Comparison of ENCODE assay signal across 8 cellular contexts in genomic region chr2:28391564-28392296, GRCh38. TPM values are rescaled to one million over a fixed set of nuclear protein-coding genes. Genes with fewer than 3 reads are reported as not detected.
DNase-seq lines count a peak whose midpoint lies in the region; ATAC-seq and TF ChIP-seq lines count a peak whose summit lies in the region.

No MANE protein-coding gene starts in this region.

- peak overlapping the region; percentile 99 for H3K4me2 ChIP-seq in PC-9

- peak; percentile 78 for DNase-seq in Calu3
- DNase-seq in HL-60 (ENCODE audit: low read depth in 1 of 2, low spot score in 1 of 2): peak; percentile 67 to 86
- peak; percentile 84 to 90 for DNase-seq in PC-9
- DNase-seq in activated T-helper 1 cell treated with anti-CD3 and anti-CD28 coated beads, Interleukin-12 subunit alpha, Interleukin-12 subunit beta, Interleukin-2, Interleukin-4 antibody, amounts not matched to agents 30 ng/mL and 10 ng/mL and 1 ng/mL, durations not matched to agents 14 hours and 24 hours and 36 hours (ENCODE audit: low spot score): peak; percentile 52
- peak; percentile 90 for DNase-seq in fibroblast of peridontal ligament (ENCODE audit: extremely low read depth)
- peak; percentile 78 for DNase-seq in natural killer cell treated with Interleukin-12 subunit alpha and Interleukin-12 subunit beta and Interleukin-15 and Interleukin-18, amount 100 ng/mL, for 72 hours (ENCODE audit: low spot score)
- DNase-seq in thyroid gland: peak; percentile 86 to 87

- intact Hi-C loops in Calu3 (cut with micrococcal nuclease; ENCODE audit: unreplicated experiment) (loop anchor here (5.0 to 10.0 kb wide), 4 partner anchors 159 to 587 kb away; no protein-coding TSS in a partner anchor), PC-9 (cut with micrococcal nuclease; ENCODE audit: unreplicated experiment) (loop anchor here (1.0 to 10.0 kb wide), 11 partner anchors 17 to 669 kb away; no protein-coding TSS in a partner anchor), thyroid gland (cut with DNase I) (loop anchor here (10.0 kb wide), 2 partner anchors 497 to 627 kb away; partner anchors contain the start of genes BABAM2 and RBKS)
- intact Hi-C loops in activated T-helper 1 cell treated with anti-CD3 and anti-CD28 coated beads, Interleukin-12 subunit alpha, Interleukin-12 subunit beta, Interleukin-2, Interleukin-4 antibody, amounts not matched to agents 30 ng/mL and 10 ng/mL and 1 ng/mL, durations not matched to agents 14 hours and 24 hours and 36 hours (cut with micrococcal nuclease): loop anchor here (1.0 to 10.0 kb wide), 11 partner anchors 18 to 688 kb away; partner anchors contain the start of genes MRPL33 and WDR43

- peaks cover 73% of the 10 kb centered on the region for H3F3A ChIP-seq in PC-9 (ENCODE audit: insufficient read depth, low read depth)

- peak overlapping the region; percentile 70 for H2AFZ ChIP-seq in PC-9

- H3K27ac Mint-ChIP-seq in Calu3 (ENCODE audit: unreplicated experiment): peak overlapping the region; percentile 65
- peak overlapping the region; percentile 94 for H3K27ac Mint-ChIP-seq in activated T-helper 1 cell treated with anti-CD3 and anti-CD28 coated beads, Interleukin-12 subunit alpha, Interleukin-12 subunit beta, Interleukin-2, Interleukin-4 antibody, amounts not matched to agents 30 ng/mL and 10 ng/mL and 1 ng/mL, durations not matched to agents 14 hours and 24 hours and 36 hours
- peak overlapping the region in 1 of 2 donors; percentile 84 for H3K27ac Mint-ChIP-seq in natural killer cell treated with Interleukin-12 subunit alpha and Interleukin-12 subunit beta and Interleukin-15 and Interleukin-18, amount 100 ng/mL, for 72 hours

- peak in 1 of 2 donors; percentile 33 for TF ChIP-seq POLR2A in thyroid gland (IDR thresholded peaks at IDR 0.05)

- H3K4me1 ChIP-seq in PC-9 (replicated peaks; ENCODE audit: insufficient read depth): peaks cover 37% of the 10 kb centered on the region
- H3K4me1 ChIP-seq in thyroid gland: peaks cover 8 to 23% of the 10 kb centered on the region in 2 donors

- peak overlapping the region; percentile 57 for H3K4me3 ChIP-seq in HL-60 (replicated peaks; ENCODE audit: insufficient read depth, low read length)
- H3K4me3 ChIP-seq in PC-9: peak overlapping the region; percentile 88
- peak overlapping the region in 2 of 3 donors; percentile 69 to 91 for H3K4me3 ChIP-seq in thyroid gland (replicated peaks in 1 of 3)

- H3K36me3 ChIP-seq in PC-9 (ENCODE audit: low read depth): 0 out of 2 replicates have a peak, but pooled peaks cover 19% of the 10 kb centered on the region
- no peaks in the 10 kb centered on the region for H3K36me3 ChIP-seq in thyroid gland

- no peak overlapping the region for H3K4me3 Mint-ChIP-seq in Calu3 (ENCODE audit: low read depth, unreplicated experiment)
- H3K4me3 Mint-ChIP-seq in activated T-helper 1 cell treated with anti-CD3 and anti-CD28 coated beads, Interleukin-12 subunit alpha, Interleukin-12 subunit beta, Interleukin-2, Interleukin-4 antibody, amounts not matched to agents 30 ng/mL and 10 ng/mL and 1 ng/mL, durations not matched to agents 14 hours and 24 hours and 36 hours: peak overlapping the region; percentile 87
- H3K4me3 Mint-ChIP-seq in natural killer cell treated with Interleukin-12 subunit alpha and Interleukin-12 subunit beta and Interleukin-15 and Interleukin-18, amount 100 ng/mL, for 72 hours: peak overlapping the region; percentile 91

- CTCF ChIA-PET in Calu3 (lab: Charles Lee) (interaction anchor here (0.6 to 1.8 kb wide), 4 partner anchors 10 to 710 kb away, joined by 3 to 10 read pairs (median 8); no protein-coding TSS in a partner anchor), PC-9 (lab: Charles Lee) (no interaction called here)

- no peaks in the 10 kb centered on the region for H3K27me3 Mint-ChIP-seq in Calu3 (ENCODE audit: unreplicated experiment)
- no peaks in the 10 kb centered on the region for H3K27me3 Mint-ChIP-seq in activated T-helper 1 cell treated with anti-CD3 and anti-CD28 coated beads, Interleukin-12 subunit alpha, Interleukin-12 subunit beta, Interleukin-2, Interleukin-4 antibody, amounts not matched to agents 30 ng/mL and 10 ng/mL and 1 ng/mL, durations not matched to agents 14 hours and 24 hours and 36 hours (ENCODE audit: insufficient read depth)
- H3K27me3 Mint-ChIP-seq in natural killer cell treated with Interleukin-12 subunit alpha and Interleukin-12 subunit beta and Interleukin-15 and Interleukin-18, amount 100 ng/mL, for 72 hours: no peaks in the 10 kb centered on the region

- no peaks in the 10 kb centered on the region for H3K9me3 ChIP-seq in PC-9 (ENCODE audit: insufficient read depth, low read depth)
- H3K9me3 ChIP-seq in thyroid gland: no peaks in the 10 kb centered on the region

- H3K79me2 ChIP-seq in PC-9 (ENCODE audit: low read depth): peaks cover 44% of the 10 kb centered on the region

- H3K27ac ChIP-seq in HL-60 (replicated peaks) (peak overlapping the region; percentile 97), PC-9 (peak overlapping the region; percentile 96), thyroid gland (peak overlapping the region; percentile 99 to 100 (median 100))

- peaks cover 13% of the 10 kb centered on the region; the same call in 1 of the 2 replicates for H4K20me1 ChIP-seq in PC-9 (ENCODE audit: insufficient read depth)

- ATAC-seq in GM21360 (IDR thresholded peaks at IDR 0.05; ENCODE audit: unreplicated experiment): peak; percentile 31
- peak; percentile 62 to 68 for ATAC-seq in natural killer cell treated with Interleukin-12 subunit alpha and Interleukin-12 subunit beta and Interleukin-15 and Interleukin-18, amount 100 ng/mL, for 72 hours

- peaks cover 33% of the 10 kb centered on the region for H3K4me1 Mint-ChIP-seq in Calu3 (ENCODE audit: low read depth, unreplicated experiment)
- peaks cover 29% of the 10 kb centered on the region for H3K4me1 Mint-ChIP-seq in activated T-helper 1 cell treated with anti-CD3 and anti-CD28 coated beads, Interleukin-12 subunit alpha, Interleukin-12 subunit beta, Interleukin-2, Interleukin-4 antibody, amounts not matched to agents 30 ng/mL and 10 ng/mL and 1 ng/mL, durations not matched to agents 14 hours and 24 hours and 36 hours (ENCODE audit: low read depth)
- peaks cover 28 to 41% of the 10 kb centered on the region in 2 donors for H3K4me1 Mint-ChIP-seq in natural killer cell treated with Interleukin-12 subunit alpha and Interleukin-12 subunit beta and Interleukin-15 and Interleukin-18, amount 100 ng/mL, for 72 hours (ENCODE audit: low read depth in 2 of 2)

- POLR2A ChIA-PET in PC-9 (lab: Charles Lee; ENCODE audit: unreplicated experiment): interaction anchor here (0.6 to 1.3 kb wide), 8 partner anchors 18 to 685 kb away, joined by 3 to 25 read pairs (median 6); no protein-coding TSS in a partner anchor

- no peaks in the 10 kb centered on the region for H3K27me3 ChIP-seq in HL-60 (ENCODE audit: insufficient read depth, poor library complexity, severe bottlenecking)
- H3K27me3 ChIP-seq in PC-9 (ENCODE audit: insufficient read depth, low read depth): no peaks in the 10 kb centered on the region
- H3K27me3 ChIP-seq in thyroid gland: no peaks in the 10 kb centered on the region

- 0% methylated on average over 50 to 56 of the region's 70 CpGs for WGBS in thyroid gland, 2 donors

- BruUV-seq in Calu3 (replicated peaks; lab: Mats Ljungman, UMichigan) (no TSS peak), PC-9 (replicated peaks; lab: Mats Ljungman, UMichigan) (no TSS peak)

- no peak for TF ChIP-seq CTCF in Calu3 (IDR thresholded peaks at IDR 0.05; ENCODE audit: unreplicated experiment)
- no peak for TF ChIP-seq CTCF in HL-60 (IDR thresholded peaks at IDR 0.05; ENCODE audit: insufficient read depth, low read length)
- TF ChIP-seq CTCF in PC-9 (conservative IDR thresholded peaks at IDR 0.05): no peak
- peak in 3 of 6 experiments; percentile 7 to 29 (median 15) for TF ChIP-seq CTCF in thyroid gland (IDR thresholded peaks at IDR 0.05)

- no peaks in the 10 kb centered on the region for H3K9me2 ChIP-seq in PC-9 (ENCODE audit: insufficient read depth)

- no peaks in the 10 kb centered on the region for H3K9me3 Mint-ChIP-seq in Calu3 (ENCODE audit: low read depth, unreplicated experiment)
- peaks cover 6% of the 10 kb centered on the region for H3K9me3 Mint-ChIP-seq in activated T-helper 1 cell treated with anti-CD3 and anti-CD28 coated beads, Interleukin-12 subunit alpha, Interleukin-12 subunit beta, Interleukin-2, Interleukin-4 antibody, amounts not matched to agents 30 ng/mL and 10 ng/mL and 1 ng/mL, durations not matched to agents 14 hours and 24 hours and 36 hours
- no peaks in the 10 kb centered on the region for H3K9me3 Mint-ChIP-seq in natural killer cell treated with Interleukin-12 subunit alpha and Interleukin-12 subunit beta and Interleukin-15 and Interleukin-18, amount 100 ng/mL, for 72 hours

- H3K36me3 Mint-ChIP-seq in Calu3 (ENCODE audit: insufficient read depth, unreplicated experiment): peaks cover 30% of the 10 kb centered on the region
- H3K36me3 Mint-ChIP-seq in activated T-helper 1 cell treated with anti-CD3 and anti-CD28 coated beads, Interleukin-12 subunit alpha, Interleukin-12 subunit beta, Interleukin-2, Interleukin-4 antibody, amounts not matched to agents 30 ng/mL and 10 ng/mL and 1 ng/mL, durations not matched to agents 14 hours and 24 hours and 36 hours (ENCODE audit: low read depth): peaks cover 12% of the 10 kb centered on the region
- H3K36me3 Mint-ChIP-seq in natural killer cell treated with Interleukin-12 subunit alpha and Interleukin-12 subunit beta and Interleukin-15 and Interleukin-18, amount 100 ng/mL, for 72 hours: peaks cover 6% of the 10 kb centered on the region

RNA-seq across cellular contexts. Expression of gene FOSL2, which starts 0.9 kb away (rescaled TPM):
- 53.7 and 57.3 TPM in 2 replicates for total RNA-seq in Calu3 (2022)
- total RNA-seq in PC-9 (2021): 46.0 and 60.0 TPM in 2 replicates
- 54.9 and 55.0 TPM in 2 replicates for total RNA-seq in activated T-helper 1 cell treated with anti-CD3 and anti-CD28 coated beads, Interleukin-12 subunit alpha, Interleukin-12 subunit beta, Interleukin-2, Interleukin-4 antibody, amounts not matched to agents 30 ng/mL and 10 ng/mL and 1 ng/mL, durations not matched to agents 14 hours and 24 hours and 36 hours
- total RNA-seq in natural killer cell treated with Interleukin-12 subunit alpha and Interleukin-12 subunit beta and Interleukin-15 and Interleukin-18, amount 100 ng/mL, for 72 hours: 10 to 100 TPM; 44.5 to 52.5 TPM
- total RNA-seq in thyroid gland: 10 to 100 TPM; 30.7 to 85.1 (median 40.6) TPM

Comparison
In these comparisons a context has a peak if more than half of its experiments do, and no peak if none do; other contexts are left out.
1. Peak in every context shown above with its lines: DNase-seq, ATAC-seq, H3K4me3 ChIP-seq and H3K27ac ChIP-seq.